In the genomic region with DNA sequence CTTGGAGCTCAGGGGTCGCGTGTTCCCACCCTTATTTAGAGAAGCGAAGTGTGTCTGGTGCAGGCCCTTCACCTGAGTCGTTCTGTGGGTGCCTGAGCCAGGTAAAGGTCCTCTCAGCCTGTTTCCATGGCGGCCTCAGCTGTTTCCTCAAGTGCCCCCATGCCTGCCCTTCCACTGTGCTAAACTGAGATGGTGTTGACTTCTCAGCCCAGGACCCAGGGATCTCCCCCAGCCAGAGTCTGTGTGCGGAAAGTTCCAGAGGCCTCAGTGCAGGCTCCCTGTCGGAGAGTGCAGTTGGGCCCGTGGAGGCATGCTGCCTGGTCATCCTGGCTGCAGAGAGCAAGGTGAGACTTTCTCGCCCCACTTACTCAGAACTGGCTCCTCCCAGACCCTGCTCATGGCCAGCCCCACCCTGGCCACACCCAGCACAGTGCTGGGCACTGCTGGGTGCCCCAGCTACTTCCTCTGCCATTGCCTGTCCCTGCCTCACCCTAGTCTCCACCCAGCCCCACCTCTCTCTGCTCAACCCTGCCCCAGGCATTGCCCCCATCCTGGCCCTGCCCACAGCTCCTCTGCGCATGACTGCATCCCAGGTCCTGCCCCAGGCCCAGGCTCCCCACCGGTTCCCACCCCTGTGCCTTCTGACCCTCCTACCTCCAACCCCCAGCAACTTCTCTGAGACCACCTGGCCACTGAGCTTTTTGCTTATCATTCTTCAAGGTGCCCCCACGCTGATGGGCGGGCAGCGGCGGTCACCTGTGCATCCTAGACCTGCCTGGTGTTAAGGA, we compare ENCODE assay signal across 18 cellular contexts. TPM values are rescaled to one million over a fixed set of nuclear protein-coding genes. Genes with fewer than 3 reads are reported as not detected.
DNase-seq lines count a peak whose midpoint lies in the region; ATAC-seq and TF ChIP-seq lines count a peak whose summit lies in the region.
"Had no signal": no experiment of that assay in that cellular context is flagged by ENCODE, and none has a peak within 500 bp of the region (broad histone marks: within the 10 kb centered on the region; RNA-seq: fewer than 3 reads in every experiment).

No MANE protein-coding gene starts in this region.

- H3K27ac ChIP-seq in RWPE1 (peak overlapping the region; percentile 50), spleen (peak overlapping the region in 1 of 8 donors; percentile 23), PC-3 (ENCODE audit: low read length) (no peak overlapping the region)
- H3K27ac ChIP-seq: left lung, pancreas, vagina, VCaP had no signal

- intact Hi-C loops in spleen (cut with DNase I; ENCODE audit: low total_unique reads) (no loop called here), PC-3 (cut with micrococcal nuclease) (no loop called here)

- H3K27me3 Mint-ChIP-seq in activated naive CD4-positive, alpha-beta T cell treated with anti-CD3 and anti-CD28 coated beads, Interleukin-2, amount 10 ng/mL, durations not matched to agents 7 days and 5 days = no peaks in the 10 kb centered on the region
- H3K27me3 Mint-ChIP-seq: activated CD8-positive, alpha-beta memory T cell treated with anti-CD3 and anti-CD28 coated beads, Interleukin-2, amount 10 ng/mL, durations not matched to agents 7 days and 5 days had no signal

- no peak overlapping the region for H3K4me3 Mint-ChIP-seq in activated naive CD4-positive, alpha-beta T cell treated with anti-CD3 and anti-CD28 coated beads, Interleukin-2, amount 10 ng/mL, durations not matched to agents 7 days and 5 days
- H3K4me3 Mint-ChIP-seq: activated CD8-positive, alpha-beta memory T cell treated with anti-CD3 and anti-CD28 coated beads, Interleukin-2, amount 10 ng/mL, durations not matched to agents 7 days and 5 days had no signal

- no peaks in the 10 kb centered on the region for H3K9me3 Mint-ChIP-seq in activated naive CD4-positive, alpha-beta T cell treated with anti-CD3 and anti-CD28 coated beads, Interleukin-2, amount 10 ng/mL, durations not matched to agents 7 days and 5 days

- TF ChIP-seq POLR2A in spleen (IDR thresholded peaks at IDR 0.05) = no peak

- TF ChIP-seq CTCF in RWPE1 (conservative IDR thresholded peaks at IDR 0.05; ENCODE audit: low read depth) = no peak
- no peak for TF ChIP-seq CTCF in spleen (IDR thresholded peaks at IDR 0.05 in 8 of 11, conservative IDR thresholded peaks at IDR 0.05 in 3 of 11)
- TF ChIP-seq CTCF in PC-3 (conservative IDR thresholded peaks at IDR 0.05; ENCODE audit: low read depth, low read length) = no peak

- H3K4me3 ChIP-seq in spleen (no peak overlapping the region), PC-3 (ENCODE audit: low read length) (no peak overlapping the region)
- H3K4me3 ChIP-seq: left lung, pancreas, vagina had no signal

- no TSS peak for BruUV-seq in PC-3 (replicated peaks; lab: Mats Ljungman, UMichigan)

- H3K9me2 ChIP-seq in PC-3 (replicated peaks; ENCODE audit: low read length) = no peaks in the 10 kb centered on the region

- ATAC-seq in esophagus mucosa (peak; percentile 87), PC-3 (no peak), GM21825 (IDR thresholded peaks at IDR 0.05; ENCODE audit: unreplicated experiment) (no peak)
- ATAC-seq: activated CD8-positive, alpha-beta memory T cell treated with anti-CD3 and anti-CD28 coated beads, Interleukin-2, amount 10 ng/mL, durations not matched to agents 7 days and 5 days; left lung; pancreas; sciatic nerve had no signal

- H3K79me2 ChIP-seq in PC-3 (ENCODE audit: low read length) = no peaks in the 10 kb centered on the region

- H3K4me1 Mint-ChIP-seq in activated naive CD4-positive, alpha-beta T cell treated with anti-CD3 and anti-CD28 coated beads, Interleukin-2, amount 10 ng/mL, durations not matched to agents 7 days and 5 days = peaks cover 36% of the 10 kb centered on the region

- H3K36me3 Mint-ChIP-seq in activated naive CD4-positive, alpha-beta T cell treated with anti-CD3 and anti-CD28 coated beads, Interleukin-2, amount 10 ng/mL, durations not matched to agents 7 days and 5 days = peaks cover 78% of the 10 kb centered on the region

- no peaks in the 10 kb centered on the region for H3F3A ChIP-seq in PC-3 (ENCODE audit: low read length, unreplicated experiment)

- no peak for DNase-seq in activated naive CD4-positive, alpha-beta T cell treated with anti-CD3 and anti-CD28 coated beads, Interleukin-2, amount 10 ng/mL, durations not matched to agents 7 days and 5 days
- no peak for DNase-seq in activated naive CD4-positive, alpha-beta T cell (lab: John Stamatoyannopoulos, UW)
- DNase-seq in RWPE1 (ENCODE audit: low spot score) (no peak), spleen (peak; percentile 66), PC-3 (no peak), amniotic stem cell (lab: John Stamatoyannopoulos, UW) (no peak)
- DNase-seq: activated CD8-positive, alpha-beta memory T cell treated with anti-CD3 and anti-CD28 coated beads, Interleukin-2, amount 10 ng/mL, durations not matched to agents 7 days and 5 days; erythroblast; NCI-H1694 treated with DMSO at 0.1 percent for 48 hours; NCI-H345; pancreas; SW 1271 had no signal

- H3K9ac ChIP-seq in PC-3 (ENCODE audit: low read length) = no peak overlapping the region

- H3K36me3 ChIP-seq in spleen = peaks cover 8 to 100% (median 95%) of the 10 kb centered on the region in 6 donors
- H3K36me3 ChIP-seq in PC-3 (ENCODE audit: low read depth, low read length) = peaks cover 3% of the 10 kb centered on the region; the same call in 1 of the 2 replicates

- 89 to 97% (median 94%) methylated on average over 8 to 15 of the region's 15 CpGs for WGBS in spleen, 5 donors

- H3K27me3 ChIP-seq in spleen (replicated peaks in 1 of 7) (no peaks in the 10 kb centered on the region), PC-3 (ENCODE audit: low read length) (no peaks in the 10 kb centered on the region)
- H3K27me3 ChIP-seq: left lung, pancreas, vagina had no signal

- no peaks in the 10 kb centered on the region for H3K9me3 ChIP-seq in spleen
- H3K9me3 ChIP-seq in PC-3 (ENCODE audit: low read length) = no peaks in the 10 kb centered on the region
- H3K9me3 ChIP-seq: left lung, pancreas, vagina had no signal

- H2AFZ ChIP-seq in PC-3 (ENCODE audit: low read length) = no peak overlapping the region

- peaks cover 0 to 63% (median 10%) of the 10 kb centered on the region in 6 donors for H3K4me1 ChIP-seq in spleen
- H3K4me1 ChIP-seq in PC-3 (ENCODE audit: insufficient read depth, low read length) = no peaks in the 10 kb centered on the region
- H3K4me1 ChIP-seq: pancreas, vagina had no signal

- no peak overlapping the region for H3K4me2 ChIP-seq in PC-3 (ENCODE audit: low read length)

- no peaks in the 10 kb centered on the region for H4K20me1 ChIP-seq in PC-3 (ENCODE audit: low read length)

- H3K27ac Mint-ChIP-seq in activated naive CD4-positive, alpha-beta T cell treated with anti-CD3 and anti-CD28 coated beads, Interleukin-2, amount 10 ng/mL, durations not matched to agents 7 days and 5 days = peak overlapping the region; percentile 76
- H3K27ac Mint-ChIP-seq: activated CD8-positive, alpha-beta memory T cell treated with anti-CD3 and anti-CD28 coated beads, Interleukin-2, amount 10 ng/mL, durations not matched to agents 7 days and 5 days had no signal

- POLR2A ChIA-PET in RWPE1 (lab: Yijun Ruan, JAX; ENCODE audit: low non-redundant PET) = no interaction called here
- POLR2A ChIA-PET in PC-3 (lab: Charles Lee; ENCODE audit: unreplicated experiment) = no interaction called here

- CTCF ChIA-PET in activated naive CD4-positive, alpha-beta T cell treated with anti-CD3 and anti-CD28 coated beads, Interleukin-2, amount 10 ng/mL, durations not matched to agents 7 days and 5 days (lab: Charles Lee) = no interaction called here
- CTCF ChIA-PET in RWPE1 (lab: Yijun Ruan, JAX) (interaction anchor here (0.6 to 0.7 kb wide), 2 partner anchors 94 to 1318 kb away, joined by 3 read pairs; no protein-coding TSS in a partner anchor), PC-3 (lab: Charles Lee) (no interaction called here)

RNA-seq across cellular contexts. Expression of gene NACAD, which starts 20.3 kb away (rescaled TPM):
- total RNA-seq in esophagus mucosa (0.20 TPM), spleen (1 to 10 TPM; 1.2 to 6.2 (median 3.4) TPM), PC-3 (2014; rRNA removed) (0.12 and 0.26 TPM in 2 replicates)
- polyA plus RNA-seq in spleen = 1 to 10 TPM in 1 of 3 donors, under 1 TPM in 2; 0.30 to 1.0 (median 0.30) TPM

RNA-seq across cellular contexts. Expression of gene TBRG4, which starts 43.1 kb away (rescaled TPM):
- total RNA-seq in esophagus mucosa (51.9 TPM), spleen (10 to 100 TPM; 37.9 to 77.1 (median 67.4) TPM), PC-3 (2014; rRNA removed) (107 and 139 TPM in 2 replicates)
- polyA plus RNA-seq in spleen = 10 to 100 TPM; 42.9 to 59.9 (median 46.2) TPM
